1 cellular context compared by ENCODE assay signal in the genomic region with DNA sequence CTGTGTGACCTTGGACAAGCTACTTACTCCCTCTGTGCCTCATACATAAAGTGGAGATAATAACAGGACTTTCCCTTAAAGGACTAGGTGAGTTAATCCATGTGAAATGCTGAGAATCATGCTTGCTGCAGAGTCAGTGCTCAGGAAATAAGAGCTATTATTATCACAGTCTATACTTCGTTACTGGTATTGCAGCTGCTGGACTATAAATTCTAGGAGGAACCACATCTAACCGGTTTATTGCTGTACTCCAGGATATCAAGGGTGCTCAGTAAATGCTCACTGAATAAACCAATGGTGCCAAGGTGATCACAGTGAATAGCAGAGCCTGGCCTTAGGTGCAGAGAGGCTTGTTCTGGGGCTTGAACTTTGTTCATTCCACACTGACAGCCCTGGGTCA.
TF ChIP-seq lines count a peak whose summit lies in the region.

No MANE protein-coding gene starts in this region.

TF ChIP-seq in IMR-90, 13 proteins besides CTCF, POLR2A, EP300 and RAD21 (continued from another document):
- TF ChIP-seq, protein P1, sequence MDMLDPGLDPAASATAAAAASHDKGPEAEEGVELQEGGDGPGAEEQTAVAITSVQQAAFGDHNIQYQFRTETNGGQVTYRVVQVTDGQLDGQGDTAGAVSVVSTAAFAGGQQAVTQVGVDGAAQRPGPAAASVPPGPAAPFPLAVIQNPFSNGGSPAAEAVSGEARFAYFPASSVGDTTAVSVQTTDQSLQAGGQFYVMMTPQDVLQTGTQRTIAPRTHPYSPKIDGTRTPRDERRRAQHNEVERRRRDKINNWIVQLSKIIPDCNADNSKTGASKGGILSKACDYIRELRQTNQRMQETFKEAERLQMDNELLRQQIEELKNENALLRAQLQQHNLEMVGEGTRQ (IDR thresholded peaks at IDR 0.05; ENCODE audit: low read depth, low read length) = no peak
- TF ChIP-seq SMC3 (IDR thresholded peaks at IDR 0.05; ENCODE audit: low read depth, low read length) = no peak
- TF ChIP-seq BHLHE40 (IDR thresholded peaks at IDR 0.05; ENCODE audit: low read depth, low read length) = no peak
- TF ChIP-seq FOS (IDR thresholded peaks at IDR 0.05; ENCODE audit: low read depth, low read length) = no peak
- no peak for TF ChIP-seq CHD1 (IDR thresholded peaks at IDR 0.05; ENCODE audit: low read depth, low read length)
- TF ChIP-seq MAFK (IDR thresholded peaks at IDR 0.05; ENCODE audit: low read depth, low read length) = no peak
- no peak for TF ChIP-seq NFE2L2 (IDR thresholded peaks at IDR 0.05; ENCODE audit: low read depth, low read length)
- TF ChIP-seq MAZ (IDR thresholded peaks at IDR 0.05; ENCODE audit: borderline replicate concordance, low read depth, low read length) = no peak
- no peak for TF ChIP-seq RCOR1 (IDR thresholded peaks at IDR 0.05; ENCODE audit: insufficient replicate concordance, low read length)
